8 cellular contexts compared by ENCODE assay signal in genomic region chr7:28410628-28411578, GRCh38. TPM values are rescaled to one million over a fixed set of nuclear protein-coding genes. Genes with fewer than 3 reads are reported as not detected.
A peak's percentile ranks its signal among the peaks of the same experiment; 100 is the strongest.
DNase-seq lines count a peak whose midpoint lies in the region; ATAC-seq and TF ChIP-seq lines count a peak whose summit lies in the region.

No MANE protein-coding gene starts in this region.

- peak overlapping the region; percentile 100; the same call in 1 of the 2 replicates for H3K4me2 ChIP-seq in MM.1S (ENCODE audit: low read depth, low read length)

- H3K36me3 ChIP-seq in MM.1S (replicated peaks; ENCODE audit: insufficient read depth, low read length) = no peaks in the 10 kb centered on the region
- H3K36me3 ChIP-seq in heart right ventricle = no peaks in the 10 kb centered on the region

- peak; percentile 25 for ATAC-seq in activated T-helper 17 cell treated with anti-CD3 and anti-CD28 coated beads, Interleukin-2, amount 50 U/mL, for 72 hours (replicated peaks)
- ATAC-seq in heart right ventricle = peak in 6 of 8 donors; percentile 6 to 46 (median 28)
- no peak for ATAC-seq in HG03439 (IDR thresholded peaks at IDR 0.05; ENCODE audit: unreplicated experiment)
- ATAC-seq in HG03354 (IDR thresholded peaks at IDR 0.05; ENCODE audit: poor library complexity, severe bottlenecking, unreplicated experiment) = no peak

- intact Hi-C loops in heart right ventricle (cut with DNase I) = loop anchor here in 5 of 10 donors (5.0 to 10.0 kb wide), 5 partner anchors 121 to 276 kb away; no protein-coding TSS in a partner anchor

- H3K4me3 Mint-ChIP-seq in activated T-helper 17 cell treated with anti-CD3 and anti-CD28 coated beads, Interleukin-2, amount 50 U/mL, for 72 hours = peak overlapping the region; percentile 57
- peak overlapping the region; percentile 82 for H3K4me3 Mint-ChIP-seq in progenitor cell of endocrine pancreas (ENCODE audit: low read depth)

- no peaks in the 10 kb centered on the region for H3K79me2 ChIP-seq in MM.1S (ENCODE audit: low read length)

- no peak overlapping the region for H2AFZ ChIP-seq in MM.1S (ENCODE audit: low read length)

- peaks cover 12% of the 10 kb centered on the region for H3K4me1 Mint-ChIP-seq in activated T-helper 17 cell treated with anti-CD3 and anti-CD28 coated beads, Interleukin-2, amount 50 U/mL, for 72 hours
- peaks cover 13% of the 10 kb centered on the region for H3K4me1 Mint-ChIP-seq in progenitor cell of endocrine pancreas (ENCODE audit: low read depth)

- no peaks in the 10 kb centered on the region for H3K9me3 Mint-ChIP-seq in activated T-helper 17 cell treated with anti-CD3 and anti-CD28 coated beads, Interleukin-2, amount 50 U/mL, for 72 hours
- H3K9me3 Mint-ChIP-seq in progenitor cell of endocrine pancreas (ENCODE audit: low read depth) = no peaks in the 10 kb centered on the region

- H3K27me3 ChIP-seq in MM.1S (replicated peaks; ENCODE audit: insufficient read depth, low read length) (peaks cover 23% of the 10 kb centered on the region), heart right ventricle (peaks cover 0 to 66% (median 0%) of the 10 kb centered on the region in 7 donors)

- no peaks in the 10 kb centered on the region for H3K9me2 ChIP-seq in MM.1S (replicated peaks; ENCODE audit: insufficient read depth, low read length)

- H3K4me1 ChIP-seq in MM.1S (ENCODE audit: low read length) (0 out of 2 replicates have a peak, but pooled peaks cover 3% of the 10 kb centered on the region), heart right ventricle (peaks cover 0 to 55% (median 38%) of the 10 kb centered on the region in 9 donors)

- H3K4me3 ChIP-seq in GM08714 (ENCODE audit: low read length) (peak overlapping the region; percentile 69), MM.1S (ENCODE audit: low read length) (no peak overlapping the region), heart right ventricle (peak overlapping the region; percentile 46 to 94 (median 78))

- DNase-seq in MM.1S = no peak
- DNase-seq in heart right ventricle = peak; percentile 26 to 61
- peak; percentile 10 for DNase-seq in progenitor cell of endocrine pancreas (ENCODE audit: low spot score, unreplicated experiment)
- DNase-seq in epidermal melanocyte (ENCODE audit: insufficient read length, low spot score) = no peak

- H3K27me3 Mint-ChIP-seq in activated T-helper 17 cell treated with anti-CD3 and anti-CD28 coated beads, Interleukin-2, amount 50 U/mL, for 72 hours = peaks cover 64% of the 10 kb centered on the region
- H3K27me3 Mint-ChIP-seq in progenitor cell of endocrine pancreas = peaks cover 86% of the 10 kb centered on the region

- H3K9me3 ChIP-seq in MM.1S (replicated peaks; ENCODE audit: insufficient read depth, low read length) (no peaks in the 10 kb centered on the region), heart right ventricle (no peaks in the 10 kb centered on the region)

- H4K20me1 ChIP-seq in MM.1S (ENCODE audit: insufficient read depth, low read length) = no peaks in the 10 kb centered on the region

- H3F3A ChIP-seq in MM.1S (ENCODE audit: insufficient read depth, low read length) = no peaks in the 10 kb centered on the region; the same call in 1 of the 2 replicates

- 1 to 2% methylated on average over 30 of the region's 30 CpGs for WGBS in heart right ventricle, 2 donors

- H3K9ac ChIP-seq in MM.1S (ENCODE audit: low read length) = no peak overlapping the region

- H3K36me3 Mint-ChIP-seq in activated T-helper 17 cell treated with anti-CD3 and anti-CD28 coated beads, Interleukin-2, amount 50 U/mL, for 72 hours (ENCODE audit: low read depth) = peaks cover 5% of the 10 kb centered on the region
- no peaks in the 10 kb centered on the region for H3K36me3 Mint-ChIP-seq in progenitor cell of endocrine pancreas (ENCODE audit: insufficient read depth)

- no peak overlapping the region for H3K27ac ChIP-seq in MM.1S (ENCODE audit: low read length)
- H3K27ac ChIP-seq in heart right ventricle = peak overlapping the region in 6 of 10 donors; percentile 80 to 99 (median 94)

- no peak overlapping the region for H3K27ac Mint-ChIP-seq in activated T-helper 17 cell treated with anti-CD3 and anti-CD28 coated beads, Interleukin-2, amount 50 U/mL, for 72 hours
- peak overlapping the region; percentile 89 for H3K27ac Mint-ChIP-seq in progenitor cell of endocrine pancreas

- TF ChIP-seq CTCF in MM.1S (IDR thresholded peaks at IDR 0.05; ENCODE audit: low read length) = no peak
- TF ChIP-seq CTCF in heart right ventricle (IDR thresholded peaks at IDR 0.05) = peak in 1 of 9 donors; percentile 9
- no peak for TF ChIP-seq CTCF in progenitor cell of endocrine pancreas (IDR thresholded peaks at IDR 0.05; ENCODE audit: unreplicated experiment)

RNA-seq across cellular contexts. Expression of gene CREB5, which starts 1.4 kb away (rescaled TPM):
- total RNA-seq in activated T-helper 17 cell treated with anti-CD3 and anti-CD28 coated beads, Interleukin-2, amount 50 U/mL, for 72 hours = under 1 TPM in 1 of 2 donors, not detected in 1; 0.02 TPM
- total RNA-seq in heart right ventricle (100 to 1,000 TPM in 1 of 10 donors, 10 to 100 TPM in 6, 1 to 10 TPM in 3; 4.7 to 170 (median 21.9) TPM), progenitor cell of endocrine pancreas (4.6 and 5.4 TPM in 2 replicates)
- polyA plus RNA-seq in heart right ventricle = 10 to 100 TPM; 12.9 to 16.7 TPM

Comparison
In these comparisons a context has a peak if more than half of its experiments do, and no peak if none do; other contexts are left out.
1. DNase-seq: peak in heart right ventricle (2 of 2) and progenitor cell of endocrine pancreas (single experiment); none in MM.1S (single experiment) and epidermal melanocyte (single experiment).
2. ATAC-seq: peak in activated T-helper 17 cell treated with anti-CD3 and anti-CD28 coated beads, Interleukin-2, amount 50 U/mL, for 72 hours (single experiment) and heart right ventricle (6 of 8); none in HG03439 (single experiment) and HG03354 (single experiment).